ENCODE assay signal across 3 cellular contexts in the genomic region with DNA sequence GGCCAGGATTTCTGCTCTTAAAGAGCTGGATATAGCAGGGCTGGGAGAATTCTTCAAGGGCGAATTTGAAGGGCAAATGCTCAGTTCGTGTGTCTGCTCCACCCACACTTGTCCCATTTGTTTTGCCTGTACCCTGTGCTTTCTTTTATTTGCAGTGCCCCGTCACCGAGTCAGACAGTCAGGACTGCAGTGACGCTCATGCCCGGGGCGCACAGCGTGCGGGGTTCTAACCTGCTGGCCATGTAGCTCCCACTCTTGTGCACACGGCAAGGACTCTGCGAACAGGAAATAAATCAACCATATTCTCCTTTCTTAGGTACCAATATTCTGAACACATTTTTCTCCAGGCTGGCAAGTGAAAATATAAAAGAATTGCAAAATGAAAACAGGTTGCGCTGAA.
"Had no signal": no experiment of that assay in that cellular context is flagged by ENCODE, and none has a peak within 500 bp of the region (broad histone marks: within the 10 kb centered on the region; RNA-seq: fewer than 3 reads in every experiment).

No MANE protein-coding gene starts in this region.

- DNase-seq: GDM1, GF-D8 had no signal

- H3K4me3 ChIP-seq: GM12878 had no signal
